In the genomic region with DNA sequence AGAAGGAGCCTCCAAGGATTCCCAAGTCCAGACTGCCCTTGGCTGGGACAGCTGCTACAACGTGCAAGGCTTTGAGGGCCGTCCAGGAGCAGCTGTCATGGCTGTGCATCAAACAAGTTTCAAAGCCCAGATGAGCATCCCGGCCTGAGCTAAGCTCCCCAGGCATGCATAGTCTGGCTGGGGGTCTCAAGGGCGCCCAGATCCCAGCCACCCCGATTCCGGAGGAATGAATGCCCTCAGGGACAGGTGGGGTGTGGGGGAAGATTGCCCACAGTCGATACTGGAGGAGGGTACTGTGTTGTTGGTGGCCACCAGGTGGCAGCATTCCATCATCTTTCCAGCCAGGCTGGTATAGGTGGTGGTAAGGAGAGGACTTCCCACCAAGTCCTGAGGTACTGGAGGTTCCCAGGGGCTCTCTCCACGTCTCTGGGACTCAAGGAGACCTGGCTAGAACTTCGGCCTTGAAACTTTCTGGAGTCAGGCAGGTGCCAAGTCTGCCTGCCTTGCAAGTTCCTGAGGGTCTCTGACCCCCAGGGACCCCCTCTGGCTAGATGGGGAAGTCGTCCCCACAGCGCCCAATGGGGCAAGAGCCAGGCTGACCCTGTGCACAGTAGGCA, we compare ENCODE assay signal across 8 cellular contexts. TPM values are rescaled to one million over a fixed set of nuclear protein-coding genes. Genes with fewer than 3 reads are reported as not detected.
A peak's percentile ranks its signal among the peaks of the same experiment; 100 is the strongest.
DNase-seq lines count a peak whose midpoint lies in the region; ATAC-seq and TF ChIP-seq lines count a peak whose summit lies in the region.

No MANE protein-coding gene starts in this region.

- no peak for TF ChIP-seq POLR2A in thyroid gland (IDR thresholded peaks at IDR 0.05)

- no peaks in the 10 kb centered on the region for H3K27me3 ChIP-seq in Panc1 (ENCODE audit: control insufficient read depth, insufficient read depth, low read length)
- no peaks in the 10 kb centered on the region for H3K27me3 ChIP-seq in osteoblast (ENCODE audit: insufficient read depth, low read length)
- no peaks in the 10 kb centered on the region for H3K27me3 ChIP-seq in thyroid gland

- H3K27me3 Mint-ChIP-seq in activated T-helper 1 cell treated with anti-CD3 and anti-CD28 coated beads, Interleukin-12 subunit alpha, Interleukin-12 subunit beta, Interleukin-2, Interleukin-4 antibody, amounts not matched to agents 30 ng/mL and 10 ng/mL and 1 ng/mL, durations not matched to agents 14 hours and 24 hours and 36 hours (ENCODE audit: insufficient read depth): no peaks in the 10 kb centered on the region

- peak overlapping the region; percentile 34; the same call in 1 of the 2 replicates for H3K27ac ChIP-seq in Panc1 (ENCODE audit: low read length)
- no peak overlapping the region for H3K27ac ChIP-seq in osteoblast (ENCODE audit: low read depth, low read length)
- no peak overlapping the region for H3K27ac ChIP-seq in thyroid gland

- ATAC-seq in Panc1: peak; percentile 86

- 35 to 41% methylated on average over 7 to 8 of the region's 11 CpGs for WGBS in thyroid gland, 2 donors

- no TSS peak for BruUV-seq in Panc1 (replicated peaks; lab: Mats Ljungman, UMichigan)

- peak; percentile 80 for TF ChIP-seq CTCF in Panc1 (IDR thresholded peaks at IDR 0.05)
- TF ChIP-seq CTCF in foreskin fibroblast (IDR thresholded peaks at IDR 0.05; ENCODE audit: low read depth, low read length): peak; percentile 74
- TF ChIP-seq CTCF in osteoblast (IDR thresholded peaks at IDR 0.05; ENCODE audit: extremely low read depth, low read depth, low read length): peak; percentile 79
- peak; percentile 74 to 96 (median 83) for TF ChIP-seq CTCF in thyroid gland (IDR thresholded peaks at IDR 0.05)

- DNase-seq in NCI-H524 (lab: John Stamatoyannopoulos, UW) (peak; percentile 70 to 73), NCI-H524 treated with DMSO at 0.1 percent for 48 hours (lab: John Stamatoyannopoulos, UW) (no peak), HS-27A (ENCODE audit: low read depth) (peak; percentile 47), Panc1 (ENCODE audit: low read depth, low spot score) (peak; percentile 32), foreskin fibroblast (peak; percentile 70 to 91), osteoblast (ENCODE audit: insufficient read length, low spot score, missing footprints) (peak; percentile 98), thyroid gland (peak; percentile 80 to 83)
- peak; percentile 36 for DNase-seq in activated T-helper 1 cell treated with anti-CD3 and anti-CD28 coated beads, Interleukin-12 subunit alpha, Interleukin-12 subunit beta, Interleukin-2, Interleukin-4 antibody, amounts not matched to agents 30 ng/mL and 10 ng/mL and 1 ng/mL, durations not matched to agents 14 hours and 24 hours and 36 hours (ENCODE audit: low spot score)

- H3K27ac Mint-ChIP-seq in activated T-helper 1 cell treated with anti-CD3 and anti-CD28 coated beads, Interleukin-12 subunit alpha, Interleukin-12 subunit beta, Interleukin-2, Interleukin-4 antibody, amounts not matched to agents 30 ng/mL and 10 ng/mL and 1 ng/mL, durations not matched to agents 14 hours and 24 hours and 36 hours: no peak overlapping the region

- POLR2A ChIA-PET in Panc1 (lab: Charles Lee): interaction anchor here (0.5 to 0.6 kb wide), 2 partner anchors 22 to 105 kb away, joined by 4 to 8 read pairs; no protein-coding TSS in a partner anchor

- H3K9me3 ChIP-seq in Panc1 (ENCODE audit: control insufficient read depth, insufficient read depth, low read depth, low read length) (no peaks in the 10 kb centered on the region), osteoblast (ENCODE audit: low read depth, low read length) (no peaks in the 10 kb centered on the region), thyroid gland (no peaks in the 10 kb centered on the region)

- intact Hi-C loops in Panc1 (cut with micrococcal nuclease; ENCODE audit: unreplicated experiment): loop anchor here (1.0 kb wide), 1 partner anchor 68 kb away; no protein-coding TSS in a partner anchor
- intact Hi-C loops in activated T-helper 1 cell treated with anti-CD3 and anti-CD28 coated beads, Interleukin-12 subunit alpha, Interleukin-12 subunit beta, Interleukin-2, Interleukin-4 antibody, amounts not matched to agents 30 ng/mL and 10 ng/mL and 1 ng/mL, durations not matched to agents 14 hours and 24 hours and 36 hours (cut with micrococcal nuclease): loop anchor here (1.0 to 2.0 kb wide), 4 partner anchors 33 to 152 kb away; a partner anchor contains a TSS
- intact Hi-C loops in thyroid gland (cut with DNase I): loop anchor here (2.0 kb wide), 1 partner anchor 67 kb away; no protein-coding TSS in a partner anchor

- peaks cover 35% of the 10 kb centered on the region for H4K20me1 ChIP-seq in osteoblast (ENCODE audit: insufficient read depth, low read length)

- CTCF ChIA-PET in Panc1 (lab: Charles Lee): no interaction called here

- no peak overlapping the region for H3K4me2 ChIP-seq in osteoblast (ENCODE audit: insufficient read depth, low read length)

- peaks cover 18% of the 10 kb centered on the region for H3K36me3 Mint-ChIP-seq in activated T-helper 1 cell treated with anti-CD3 and anti-CD28 coated beads, Interleukin-12 subunit alpha, Interleukin-12 subunit beta, Interleukin-2, Interleukin-4 antibody, amounts not matched to agents 30 ng/mL and 10 ng/mL and 1 ng/mL, durations not matched to agents 14 hours and 24 hours and 36 hours (ENCODE audit: low read depth)

- H2AFZ ChIP-seq in osteoblast (ENCODE audit: low read length): no peak overlapping the region

- no peaks in the 10 kb centered on the region for H3K4me1 Mint-ChIP-seq in activated T-helper 1 cell treated with anti-CD3 and anti-CD28 coated beads, Interleukin-12 subunit alpha, Interleukin-12 subunit beta, Interleukin-2, Interleukin-4 antibody, amounts not matched to agents 30 ng/mL and 10 ng/mL and 1 ng/mL, durations not matched to agents 14 hours and 24 hours and 36 hours (ENCODE audit: low read depth)

- H3K4me1 ChIP-seq in Panc1 (ENCODE audit: control insufficient read depth, insufficient read depth, low read length) (peaks cover 31% of the 10 kb centered on the region), osteoblast (ENCODE audit: insufficient read depth, low read length) (peaks cover 5% of the 10 kb centered on the region), thyroid gland (peaks cover 19 to 35% of the 10 kb centered on the region in 2 donors)

- in situ Hi-C loops in Panc1 (cut with HindIII; ENCODE audit: low pct_unique_long_range_greater_than_20kb, low sequenced_read_pairs): no loop called here

- H3K4me3 Mint-ChIP-seq in activated T-helper 1 cell treated with anti-CD3 and anti-CD28 coated beads, Interleukin-12 subunit alpha, Interleukin-12 subunit beta, Interleukin-2, Interleukin-4 antibody, amounts not matched to agents 30 ng/mL and 10 ng/mL and 1 ng/mL, durations not matched to agents 14 hours and 24 hours and 36 hours: no peak overlapping the region

- H3K36me3 ChIP-seq in Panc1 (ENCODE audit: control insufficient read depth, insufficient read depth, low read length) (no peaks in the 10 kb centered on the region; the same call in none of the 2 replicates), osteoblast (ENCODE audit: insufficient read depth, low read length) (peaks cover 39% of the 10 kb centered on the region), thyroid gland (peaks cover 37 to 38% of the 10 kb centered on the region in 2 donors)

- H3K4me3 ChIP-seq in Panc1 (ENCODE audit: low read depth in 2 of 2, low read length in 2 of 2) (no peak overlapping the region), foreskin fibroblast (ENCODE audit: low read depth in 1 of 2, low read length in 2 of 2) (no peak overlapping the region), osteoblast (ENCODE audit: insufficient read depth, low read length) (no peak overlapping the region), thyroid gland (replicated peaks in 1 of 3) (no peak overlapping the region)

- H3K9me3 Mint-ChIP-seq in activated T-helper 1 cell treated with anti-CD3 and anti-CD28 coated beads, Interleukin-12 subunit alpha, Interleukin-12 subunit beta, Interleukin-2, Interleukin-4 antibody, amounts not matched to agents 30 ng/mL and 10 ng/mL and 1 ng/mL, durations not matched to agents 14 hours and 24 hours and 36 hours: no peaks in the 10 kb centered on the region

- no peaks in the 10 kb centered on the region for H3K79me2 ChIP-seq in osteoblast (ENCODE audit: insufficient read depth, low read length)

RNA-seq across cellular contexts. Expression of a gene that starts 32.8 kb away (rescaled TPM):
- total RNA-seq in Panc1 (2021; ENCODE audit: unreplicated experiment) (86.6 TPM), osteoblast (148 and 150 TPM in 2 replicates), thyroid gland (100 to 1,000 TPM; 230 to 337 (median 268) TPM)
- polyA plus RNA-seq in Panc1 (2012; ENCODE audit: insufficient read length): 87.8 TPM
- 157 and 162 TPM in 2 replicates for total RNA-seq in activated T-helper 1 cell treated with anti-CD3 and anti-CD28 coated beads, Interleukin-12 subunit alpha, Interleukin-12 subunit beta, Interleukin-2, Interleukin-4 antibody, amounts not matched to agents 30 ng/mL and 10 ng/mL and 1 ng/mL, durations not matched to agents 14 hours and 24 hours and 36 hours

RNA-seq across cellular contexts. Expression of a gene that starts 33.6 kb away (rescaled TPM):
- total RNA-seq in Panc1 (2021; ENCODE audit: unreplicated experiment): 69.6 TPM
- polyA plus RNA-seq in Panc1 (2012; ENCODE audit: insufficient read length): 104 TPM
- 0.21 and 0.42 TPM in 2 replicates for total RNA-seq in activated T-helper 1 cell treated with anti-CD3 and anti-CD28 coated beads, Interleukin-12 subunit alpha, Interleukin-12 subunit beta, Interleukin-2, Interleukin-4 antibody, amounts not matched to agents 30 ng/mL and 10 ng/mL and 1 ng/mL, durations not matched to agents 14 hours and 24 hours and 36 hours
- total RNA-seq in osteoblast: 5.1 and 16.5 TPM in 2 replicates
- 10 to 100 TPM; 13.2 to 44.2 (median 38.2) TPM for total RNA-seq in thyroid gland
